ENCODE assay signal across 14 cellular contexts in genomic region chr18:6901283-6901926, GRCh38.
"Had no signal": no experiment of that assay in that cellular context is flagged by ENCODE, and none has a peak within 500 bp of the region (broad histone marks: within the 10 kb centered on the region; RNA-seq: fewer than 3 reads in every experiment).

No MANE protein-coding gene starts in this region.

- H3K27me3 ChIP-seq: right atrium auricular region had no signal

- H3K4me3 Mint-ChIP-seq: effector memory CD8-positive, alpha-beta T cell; immature natural killer cell; naive thymus-derived CD4-positive, alpha-beta T cell; nephron progenitor cell had no signal

- H3K4me1 ChIP-seq: foreskin keratinocyte, right atrium auricular region had no signal

- DNase-seq: cortex of kidney; effector memory CD8-positive, alpha-beta T cell; erythroblast; foreskin keratinocyte; immature natural killer cell; left colon; mammary epithelial cell; naive thymus-derived CD4-positive, alpha-beta T cell; nephron progenitor cell; posterior cingulate gyrus; stimulated activated CD4-positive, alpha-beta T cell treated with anti-CD3 and anti-CD28 coated beads, Interleukin-2, amount 100 ng/mL, for 48 hours; stimulated activated naive CD4-positive, alpha-beta T cell treated with Interleukin-2 at 50 U/mL for 16 hours had no signal

- H3K27ac Mint-ChIP-seq: effector memory CD8-positive, alpha-beta T cell; immature natural killer cell; naive thymus-derived CD4-positive, alpha-beta T cell; nephron progenitor cell had no signal

- H3K4me1 Mint-ChIP-seq: immature natural killer cell; naive thymus-derived CD4-positive, alpha-beta T cell had no signal

- ATAC-seq: effector memory CD8-positive, alpha-beta T cell; foreskin keratinocyte; left colon; naive thymus-derived CD4-positive, alpha-beta T cell had no signal

- H3K27ac ChIP-seq: foreskin keratinocyte, right atrium auricular region had no signal

- H3K27me3 Mint-ChIP-seq: effector memory CD8-positive, alpha-beta T cell; naive thymus-derived CD4-positive, alpha-beta T cell had no signal

- H3K4me3 ChIP-seq: right atrium auricular region, smooth muscle cell had no signal

- H3K36me3 ChIP-seq: right atrium auricular region had no signal
